Comparison of ENCODE assay signal across 18 cellular contexts in the genomic region with DNA sequence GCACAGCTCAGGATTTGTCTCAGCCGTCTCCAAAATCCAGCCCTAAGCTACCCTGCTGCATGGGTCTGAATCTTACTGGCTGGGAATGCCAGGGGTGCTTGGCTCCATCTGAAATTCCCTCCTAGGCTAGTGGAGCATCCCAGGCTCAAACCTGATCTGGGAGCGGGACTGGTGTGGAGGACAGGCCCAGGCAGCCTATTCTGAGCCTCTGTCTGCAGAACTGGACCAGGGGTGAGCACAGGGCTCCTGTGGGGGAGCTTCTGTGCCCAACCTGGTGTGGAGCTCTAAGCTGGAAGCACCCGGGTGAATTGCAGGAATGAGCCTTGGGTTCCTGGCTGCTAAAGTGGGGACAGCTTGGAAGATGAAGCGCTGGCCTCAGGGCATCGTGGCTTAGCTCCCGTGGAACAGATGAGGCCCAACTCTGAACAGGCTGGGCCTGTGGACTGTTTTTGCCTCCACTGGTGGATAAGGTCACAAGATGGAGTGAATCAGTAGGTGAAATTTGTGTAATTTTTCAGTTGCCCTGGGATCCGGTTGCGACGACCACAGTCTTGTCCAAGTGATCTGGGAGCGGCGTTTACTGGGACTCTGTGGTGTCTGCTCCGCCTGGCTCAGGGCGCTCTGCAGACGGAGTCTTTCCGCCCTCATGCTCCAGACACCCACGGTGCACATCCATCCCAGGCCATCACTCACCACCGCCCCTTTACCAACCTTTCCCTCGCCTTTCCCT.
DNase-seq lines count a peak whose midpoint lies in the region; TF ChIP-seq lines count a peak whose summit lies in the region.
"Had no signal": no experiment of that assay in that cellular context is flagged by ENCODE, and none has a peak within 500 bp of the region (broad histone marks: within the 10 kb centered on the region; RNA-seq: fewer than 3 reads in every experiment).

No MANE protein-coding gene starts in this region.

- no peaks in the 10 kb centered on the region for H3K4me1 ChIP-seq in H9 (ENCODE audit: insufficient read depth, low read length)
- no peaks in the 10 kb centered on the region for H3K4me1 ChIP-seq in Karpas-422 (ENCODE audit: low read length)
- H3K4me1 ChIP-seq in tibial artery: no peaks in the 10 kb centered on the region
- H3K4me1 ChIP-seq in HAP-1: no peaks in the 10 kb centered on the region

- H3K27me3 Mint-ChIP-seq in H9 (ENCODE audit: low read depth): peaks cover 20% of the 10 kb centered on the region
- H3K27me3 Mint-ChIP-seq: CD4-positive, CD25-positive, alpha-beta regulatory T cell had no signal

- no peak overlapping the region for H3K23ac ChIP-seq in H9 (ENCODE audit: insufficient read length, low read depth, low read length)

- H3K23me2 ChIP-seq in H9 (ENCODE audit: insufficient read length, low read depth, low read length, poor library complexity, severe bottlenecking): no peaks in the 10 kb centered on the region

- DNase-seq in H9 (peak; percentile 20), Karpas-422 (peak; percentile 24), mesenteric fat pad (ENCODE audit: low spot score) (peak; percentile 51), tibial artery (peak; percentile 15 to 48), HAP-1 (ENCODE audit: low spot score in 2 of 2) (no peak), NCI-H2107 treated with DMSO at 0.1 percent for 48 hours (lab: John Stamatoyannopoulos, UW; ENCODE audit: unreplicated experiment) (no peak), AML-193 (lab: John Stamatoyannopoulos, UW) (no peak)
- DNase-seq: CD4-positive, CD25-positive, alpha-beta regulatory T cell; COR-L47; DMS79 treated with DMSO at 0.1 percent for 48 hours; MV-4-11; NCI-H1105 treated with DMSO at 0.1 percent for 48 hours; NCI-H2081; NCI-H2171 treated with DMSO at 0.1 percent for 48 hours; NCI-H446; NCI-H526; Right ventricle myocardium superior had no signal

- H2BK5ac ChIP-seq in H9 (ENCODE audit: insufficient read length, low read length): no peak overlapping the region

- no peak overlapping the region for H2BK120ac ChIP-seq in H9 (ENCODE audit: low read depth, low read length, poor library complexity, severe bottlenecking)

- H3K56ac ChIP-seq in H9 (ENCODE audit: insufficient read length, low read depth, low read length): no peak overlapping the region

- H2AFZ ChIP-seq in H9 (ENCODE audit: low read length) (no peak overlapping the region), Karpas-422 (ENCODE audit: low read length) (no peak overlapping the region)

- no peak overlapping the region for H4K5ac ChIP-seq in H9 (ENCODE audit: insufficient read length, low read depth, low read length)

- no peak overlapping the region for H3T11ph ChIP-seq in H9 (ENCODE audit: low read length)

- H3K4ac ChIP-seq in H9 (ENCODE audit: low read depth, low read length): no peak overlapping the region

- no CpG with 5 or more reads among the region's 18 CpGs for WGBS in H9 (ENCODE audit: extremely low coverage, insufficient read length, low lambda C conversion rate)

- H4K20me1 ChIP-seq in H9 (ENCODE audit: control insufficient read depth, insufficient read depth, insufficient read length) (no peaks in the 10 kb centered on the region), Karpas-422 (ENCODE audit: insufficient read depth, low read depth, low read length) (no peaks in the 10 kb centered on the region)

- H3K27ac Mint-ChIP-seq in H9: peak overlapping the region in 1 of 3 experiments; percentile 4; a peak in 1 of 7 replicates
- H3K27ac Mint-ChIP-seq: CD4-positive, CD25-positive, alpha-beta regulatory T cell; IgD-negative memory B cell had no signal

- no peak overlapping the region for H2BK12ac ChIP-seq in H9 (ENCODE audit: insufficient read length, low read depth, low read length)

- H2BK20ac ChIP-seq in H9 (ENCODE audit: low read depth, low read length, poor library complexity, severe bottlenecking): no peak overlapping the region

- H3K4me1 Mint-ChIP-seq in H9: peaks cover 0 to 3% of the 10 kb centered on the region in 2 experiments; a peak in 1 of 4 replicates
- H3K4me1 Mint-ChIP-seq: CD4-positive, CD25-positive, alpha-beta regulatory T cell; IgD-negative memory B cell had no signal

- no peak for TF ChIP-seq CTCF in H9 (conservative IDR thresholded peaks at IDR 0.05)
- TF ChIP-seq CTCF in tibial artery (IDR thresholded peaks at IDR 0.05): no peak

- H3K79me2 ChIP-seq in H9 (ENCODE audit: insufficient read depth, low read length) (no peaks in the 10 kb centered on the region), Karpas-422 (ENCODE audit: low read length) (no peaks in the 10 kb centered on the region)

- H4K8ac ChIP-seq in H9 (replicated peaks; ENCODE audit: insufficient read length, low read depth, low read length): no peak overlapping the region

- no peaks in the 10 kb centered on the region for H3K27me3 ChIP-seq in H9 (ENCODE audit: insufficient read depth, low read length)
- H3K27me3 ChIP-seq in Karpas-422 (ENCODE audit: low read length): no peaks in the 10 kb centered on the region
- H3K27me3 ChIP-seq in tibial artery: peaks cover 0 to 24% of the 10 kb centered on the region in 2 donors
- H3K27me3 ChIP-seq in HAP-1 (ENCODE audit: low read depth): peaks cover 3% of the 10 kb centered on the region; the same call in 1 of the 2 replicates

- H3K4me3 Mint-ChIP-seq in H9: no peak overlapping the region
- H3K4me3 Mint-ChIP-seq: CD4-positive, CD25-positive, alpha-beta regulatory T cell; IgD-negative memory B cell had no signal

- H3K9me2 ChIP-seq in Karpas-422 (replicated peaks; ENCODE audit: insufficient read depth, low read length): no peaks in the 10 kb centered on the region

- intact Hi-C loops in tibial artery (cut with DNase I; ENCODE audit: low total_unique reads): no loop called here

- in situ Hi-C loops in HAP-1 (cut with MboI; ENCODE audit: low sequenced_read_pairs): no loop called here

- H3K9me3 Mint-ChIP-seq in H9: peaks cover 2 to 6% of the 10 kb centered on the region in 2 experiments; a peak in 3 of 5 replicates

- H3K36me3 Mint-ChIP-seq in H9 (ENCODE audit: insufficient read depth in 1 of 3, low read depth in 3 of 3): peaks cover 0 to 2% (median 0%) of the 10 kb centered on the region in 3 experiments; a peak in 3 of 7 replicates
- H3K36me3 Mint-ChIP-seq: CD4-positive, CD25-positive, alpha-beta regulatory T cell had no signal

- H3K27ac ChIP-seq in H9 (ENCODE audit: insufficient read length, low read depth, low read length): no peak overlapping the region
- H3K27ac ChIP-seq in Karpas-422 (ENCODE audit: low read length): no peak overlapping the region
- H3K27ac ChIP-seq in tibial artery: no peak overlapping the region

- H3K18ac ChIP-seq in H9 (ENCODE audit: insufficient read length, low read depth, low read length): no peak overlapping the region

- H2BK15ac ChIP-seq in H9 (ENCODE audit: low read depth, low read length): no peak overlapping the region

- H3K9me3 ChIP-seq in H9 (ENCODE audit: control insufficient read depth, low read depth, low read length) (no peaks in the 10 kb centered on the region), Karpas-422 (ENCODE audit: low read length) (no peaks in the 10 kb centered on the region), tibial artery (no peaks in the 10 kb centered on the region), HAP-1 (no peaks in the 10 kb centered on the region)

- no peak overlapping the region for H2AK5ac ChIP-seq in H9 (ENCODE audit: insufficient read length, low read length)

- H3K9ac ChIP-seq in H9 (ENCODE audit: extremely low read depth, insufficient read length, low read length) (no peak overlapping the region), Karpas-422 (ENCODE audit: low read length) (no peak overlapping the region)

- H3K36me3 ChIP-seq in Karpas-422 (ENCODE audit: insufficient read depth, low read length) (no peaks in the 10 kb centered on the region), tibial artery (no peaks in the 10 kb centered on the region), HAP-1 (replicated peaks) (no peaks in the 10 kb centered on the region)

- H3K14ac ChIP-seq in H9 (ENCODE audit: insufficient read depth, low read length): no peak overlapping the region

- H3K79me1 ChIP-seq in H9 (ENCODE audit: insufficient read depth, low read depth, low read length, poor library complexity, severe bottlenecking): no peaks in the 10 kb centered on the region

- H3K4me3 ChIP-seq in Karpas-422 (ENCODE audit: low read length) (no peak overlapping the region), tibial artery (no peak overlapping the region), HAP-1 (no peak overlapping the region)

- H3K4me2 ChIP-seq in H9 (ENCODE audit: insufficient read depth, insufficient read length, low read length) (no peak overlapping the region), Karpas-422 (ENCODE audit: low read depth, low read length, poor library complexity, severe bottlenecking) (no peak overlapping the region)

- no peak overlapping the region for H4K91ac ChIP-seq in H9 (ENCODE audit: insufficient read length, low read depth, low read length)

Comparison
In these comparisons a context has a peak if more than half of its experiments do, and no peak if none do; other contexts are left out.
1. DNase-seq: peak in H9 (single experiment), Karpas-422 (single experiment), mesenteric fat pad (single experiment) and tibial artery (2 of 2); none in HAP-1 (0 of 2), NCI-H2107 treated with DMSO at 0.1 percent for 48 hours (single experiment) and AML-193 (0 of 2).